In genomic region chr22:49333206-49333605, GRCh38 we compare ENCODE assay signal across 16 cellular contexts.
DNase-seq lines count a peak whose midpoint lies in the region; ATAC-seq and TF ChIP-seq lines count a peak whose summit lies in the region.
"Had no signal": no experiment of that assay in that cellular context is flagged by ENCODE, and none has a peak within 500 bp of the region (broad histone marks: within the 10 kb centered on the region; RNA-seq: fewer than 3 reads in every experiment).

No MANE protein-coding gene starts in this region.

- H3K36me3 Mint-ChIP-seq in activated CD8-positive, alpha-beta memory T cell treated with anti-CD3 and anti-CD28 coated beads, Interleukin-2, amount 10 ng/mL, durations not matched to agents 7 days and 5 days: no peaks in the 10 kb centered on the region
- H3K36me3 Mint-ChIP-seq: CD4-positive, alpha-beta memory T cell had no signal

- no peaks in the 10 kb centered on the region for H3K27me3 Mint-ChIP-seq in activated CD8-positive, alpha-beta memory T cell treated with anti-CD3 and anti-CD28 coated beads, Interleukin-2, amount 10 ng/mL, durations not matched to agents 7 days and 5 days

- no peak overlapping the region for H3K4me2 ChIP-seq in osteoblast (ENCODE audit: insufficient read depth, low read length)

- no peak overlapping the region for H3K27ac Mint-ChIP-seq in activated CD8-positive, alpha-beta memory T cell treated with anti-CD3 and anti-CD28 coated beads, Interleukin-2, amount 10 ng/mL, durations not matched to agents 7 days and 5 days
- H3K27ac Mint-ChIP-seq: CD4-positive, alpha-beta memory T cell; H9 had no signal

- peak; percentile 28 for DNase-seq in activated CD8-positive, alpha-beta memory T cell treated with anti-CD3 and anti-CD28 coated beads, Interleukin-2, amount 10 ng/mL, durations not matched to agents 7 days and 5 days
- DNase-seq in activated CD8-positive, alpha-beta memory T cell treated with anti-CD3 and anti-CD28 coated beads for 24 hours: no peak
- peak; percentile 37 for DNase-seq in ecto neural progenitor cell (ENCODE audit: low spot score)
- peak; percentile 25 for DNase-seq in osteoblast (ENCODE audit: insufficient read length, low spot score, missing footprints)
- DNase-seq in ureter (ENCODE audit: low spot score): peak; percentile 10
- DNase-seq in pons (ENCODE audit: low spot score): no peak
- DNase-seq in stimulated activated CD4-positive, alpha-beta T cell treated with anti-CD3 and anti-CD28 coated beads, Interleukin-2, amount 100 ng/mL, for 48 hours: no peak
- DNase-seq: 8988T, BE2C, Calu3, H9, MV-4-11, NCI-H187 treated with DMSO at 0.1 percent for 48 hours, NCI-H526 treated with DMSO at 0.1 percent for 48 hours had no signal

- CTCF ChIA-PET in activated CD8-positive, alpha-beta memory T cell treated with anti-CD3 and anti-CD28 coated beads, Interleukin-2, amount 10 ng/mL, durations not matched to agents 7 days and 5 days (lab: Charles Lee): no interaction called here

- no peaks in the 10 kb centered on the region for H3K4me1 Mint-ChIP-seq in activated CD8-positive, alpha-beta memory T cell treated with anti-CD3 and anti-CD28 coated beads, Interleukin-2, amount 10 ng/mL, durations not matched to agents 7 days and 5 days
- H3K4me1 Mint-ChIP-seq: CD4-positive, alpha-beta memory T cell had no signal

- no peaks in the 10 kb centered on the region for H3K79me2 ChIP-seq in osteoblast (ENCODE audit: insufficient read depth, low read length)

- no peaks in the 10 kb centered on the region for H4K20me1 ChIP-seq in osteoblast (ENCODE audit: insufficient read depth, low read length)

- H3K4me3 ChIP-seq in osteoblast (ENCODE audit: insufficient read depth, low read length): no peak overlapping the region

- no peaks in the 10 kb centered on the region for H3K36me3 ChIP-seq in osteoblast (ENCODE audit: insufficient read depth, low read length)
- H3K36me3 ChIP-seq: BE2C had no signal

- H3K4me3 Mint-ChIP-seq in activated CD8-positive, alpha-beta memory T cell treated with anti-CD3 and anti-CD28 coated beads, Interleukin-2, amount 10 ng/mL, durations not matched to agents 7 days and 5 days: no peak overlapping the region
- H3K4me3 Mint-ChIP-seq: H9 had no signal

- no peaks in the 10 kb centered on the region for H3K9me3 Mint-ChIP-seq in activated CD8-positive, alpha-beta memory T cell treated with anti-CD3 and anti-CD28 coated beads, Interleukin-2, amount 10 ng/mL, durations not matched to agents 7 days and 5 days (ENCODE audit: low read depth)

- no peaks in the 10 kb centered on the region for H3K27me3 ChIP-seq in osteoblast (ENCODE audit: insufficient read depth, low read length)
- H3K27me3 ChIP-seq: BE2C had no signal

- no peak overlapping the region for H3K27ac ChIP-seq in osteoblast (ENCODE audit: low read depth, low read length)

- H3K4me1 ChIP-seq in osteoblast (ENCODE audit: insufficient read depth, low read length): no peaks in the 10 kb centered on the region
- H3K4me1 ChIP-seq: BE2C had no signal

- no peaks in the 10 kb centered on the region for H3K9me3 ChIP-seq in osteoblast (ENCODE audit: low read depth, low read length)
- H3K9me3 ChIP-seq: BE2C had no signal

- no peak overlapping the region for H2AFZ ChIP-seq in osteoblast (ENCODE audit: low read length)

- no peak for TF ChIP-seq CTCF in osteoblast (IDR thresholded peaks at IDR 0.05; ENCODE audit: extremely low read depth, low read depth, low read length)

- ATAC-seq in activated CD8-positive, alpha-beta memory T cell treated with anti-CD3 and anti-CD28 coated beads, Interleukin-2, amount 10 ng/mL, durations not matched to agents 7 days and 5 days: no peak
- ATAC-seq in GM19397 (IDR thresholded peaks at IDR 0.05; ENCODE audit: unreplicated experiment): no peak

Comparison
In these comparisons a context has a peak if more than half of its experiments do, and no peak if none do; other contexts are left out.
1. DNase-seq: peak in activated CD8-positive, alpha-beta memory T cell treated with anti-CD3 and anti-CD28 coated beads, Interleukin-2, amount 10 ng/mL, durations not matched to agents 7 days and 5 days (single experiment), ecto neural progenitor cell (single experiment), osteoblast (single experiment) and ureter (single experiment); none in activated CD8-positive, alpha-beta memory T cell treated with anti-CD3 and anti-CD28 coated beads for 24 hours (single experiment), pons (single experiment) and stimulated activated CD4-positive, alpha-beta T cell treated with anti-CD3 and anti-CD28 coated beads, Interleukin-2, amount 100 ng/mL, for 48 hours (0 of 2).